Comparison of ENCODE assay signal across 1 cellular context in the genomic region with DNA sequence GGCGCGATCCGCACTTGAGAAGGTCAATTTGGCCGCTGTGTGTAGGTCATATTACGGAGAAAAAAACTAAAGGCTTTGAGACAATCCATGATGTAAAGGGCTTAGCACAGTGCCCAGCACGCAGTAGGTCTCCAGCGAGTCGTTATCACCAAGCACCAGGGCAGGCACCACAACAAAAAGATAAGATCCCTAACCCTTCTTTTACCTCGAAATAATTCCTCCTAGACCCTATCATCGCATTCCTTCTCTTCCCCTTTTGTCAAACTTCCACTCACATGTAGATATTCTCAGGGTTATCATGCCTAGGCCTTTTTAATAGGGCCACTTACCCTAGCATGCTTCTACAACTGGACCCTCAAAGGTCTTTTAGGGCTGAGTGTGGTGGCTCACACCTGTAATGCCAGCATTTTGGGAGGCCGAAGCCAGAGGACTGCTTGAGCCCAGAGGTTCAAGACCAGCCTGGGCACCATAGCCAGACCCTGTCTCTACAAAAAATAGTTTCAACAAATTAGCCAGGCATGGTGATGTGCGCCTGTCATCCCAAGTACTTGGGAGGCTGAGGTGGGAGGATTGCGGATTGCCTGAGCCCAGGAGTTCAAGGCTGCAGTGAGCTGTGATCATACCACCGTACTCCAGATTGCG.
A peak's percentile ranks its signal among the peaks of the same experiment; 100 is the strongest.
TF ChIP-seq lines count a peak whose summit lies in the region.

No MANE protein-coding gene starts in this region.

TF ChIP-seq in K562, 482 proteins besides CTCF, POLR2A, EP300 and RAD21 (continues in another document):
- TF ChIP-seq E2F3 (CRISPR knock-in tag; IDR thresholded peaks at IDR 0.05) (no peak), SP2 (IDR thresholded peaks at IDR 0.05; ENCODE audit: extremely low read depth, low read depth, low read length, poor library complexity, severe bottlenecking) (no peak), TRIM24 (IDR thresholded peaks at IDR 0.05) (peak in 1 of 2 experiments; percentile 54; a peak in 2 of 4 replicates), KDM4B (IDR thresholded peaks at IDR 0.05; ENCODE audit: borderline replicate concordance in 2 of 2, low read depth in 1 of 2) (no peak), MXI1 (IDR thresholded peaks at IDR 0.05; ENCODE audit: low read depth, low read length) (no peak), HNRNPL (IDR thresholded peaks at IDR 0.05; ENCODE audit: low read depth, low read length) (no peak), NR4A1 (CRISPR knock-in tag; IDR thresholded peaks at IDR 0.05) (no peak), NR4A1 (tag; IDR thresholded peaks at IDR 0.05) (no peak), SMARCB1 (IDR thresholded peaks at IDR 0.05; ENCODE audit: insufficient read length, low read depth) (no peak), CBFA2T2 (conservative IDR thresholded peaks at IDR 0.05) (0 out of 2 replicates have a peak, but pooled peaks have one; percentile 51), NCOR1 (IDR thresholded peaks at IDR 0.05) (peak; percentile 31; the same call in 1 of the 2 replicates), SOX6 (IDR thresholded peaks at IDR 0.05) (peak; percentile 65; the same call in 1 of the 2 replicates), HDAC8 (tag; IDR thresholded peaks at IDR 0.05) (no peak), NFE2 (IDR thresholded peaks at IDR 0.05; ENCODE audit: low read depth) (no peak), ZBTB1 (CRISPR knock-in tag; IDR thresholded peaks at IDR 0.05; ENCODE audit: borderline replicate concordance, low read depth) (no peak), TAL1 (IDR thresholded peaks at IDR 0.05) (peak; percentile 67), KAT8 (IDR thresholded peaks at IDR 0.05; ENCODE audit: low read depth) (no peak), DPF2 (IDR thresholded peaks at IDR 0.05) (0 out of 2 replicates have a peak, but pooled peaks have one; percentile 18), WHSC1 (IDR thresholded peaks at IDR 0.05; ENCODE audit: low read length) (no peak), CCNT2 (IDR thresholded peaks at IDR 0.05; ENCODE audit: borderline replicate concordance, extremely low read depth, insufficient read length, low read depth, low read length) (peak; percentile 34), EP400 (IDR thresholded peaks at IDR 0.05) (no peak), SAFB2 (IDR thresholded peaks at IDR 0.05; ENCODE audit: borderline replicate concordance, low read depth, low read length, severe bottlenecking) (no peak), ZNF217 (CRISPR knock-in tag; IDR thresholded peaks at IDR 0.05) (no peak), CBFA2T3 (IDR thresholded peaks at IDR 0.05) (peak; percentile 76), TOE1 (IDR thresholded peaks at IDR 0.05; ENCODE audit: borderline replicate concordance) (no peak), TOE1 (CRISPR knock-in tag; IDR thresholded peaks at IDR 0.05; ENCODE audit: borderline replicate concordance, low read depth) (no peak), SMARCA4 (IDR thresholded peaks at IDR 0.05) (peak; percentile 28; the same call in 1 of the 2 replicates), TCF3 (CRISPR knock-in tag; IDR thresholded peaks at IDR 0.05) (peak; percentile 49; the same call in 1 of the 2 replicates), CHD4 (IDR thresholded peaks at IDR 0.05; ENCODE audit: insufficient read depth, insufficient replicate concordance, low read depth, low read length, poor library complexity, severe bottlenecking) (no peak), ZNF232 (CRISPR knock-in tag; IDR thresholded peaks at IDR 0.05) (no peak), NFIX (CRISPR knock-in tag; IDR thresholded peaks at IDR 0.05; ENCODE audit: low read depth) (no peak), MTA2 (IDR thresholded peaks at IDR 0.05; ENCODE audit: low read depth) (peak; percentile 33; the same call in 1 of the 2 replicates), CBFB (CRISPR knock-in tag; IDR thresholded peaks at IDR 0.05) (no peak), SMAD4 (CRISPR knock-in tag; conservative IDR thresholded peaks at IDR 0.05) (no peak), HDAC2 (IDR thresholded peaks at IDR 0.05) (no peak), HMGN3 (IDR thresholded peaks at IDR 0.05; ENCODE audit: borderline replicate concordance, extremely low read depth, insufficient read length, low read depth, low read length) (no peak), ZKSCAN1 (IDR thresholded peaks at IDR 0.05; ENCODE audit: low read depth, low read length) (peak; percentile 99), CBX5 (IDR thresholded peaks at IDR 0.05; ENCODE audit: borderline replicate concordance, low read depth) (no peak), CSDE1 (IDR thresholded peaks at IDR 0.05) (no peak), BRCA1 (IDR thresholded peaks at IDR 0.05) (no peak), BRCA1 (CRISPR knock-in tag; IDR thresholded peaks at IDR 0.05) (no peak), TEAD1 (CRISPR knock-in tag; IDR thresholded peaks at IDR 0.05) (peak in 1 of 2 experiments; percentile 36; a peak in 1 of 4 replicates), MYC (IDR thresholded peaks at IDR 0.05; ENCODE audit: low read depth, low read length) (no peak), MYC (CRISPR knock-in tag; IDR thresholded peaks at IDR 0.05; ENCODE audit: borderline replicate concordance, low read depth) (no peak), XRCC4 (IDR thresholded peaks at IDR 0.05; ENCODE audit: extremely low read depth, insufficient read depth, insufficient read length) (no peak), SPI1 (IDR thresholded peaks at IDR 0.05; ENCODE audit: borderline replicate concordance, low read depth, low read length) (peak; percentile 33; the same call in 1 of the 2 replicates)
- TF ChIP-seq, protein P1, sequence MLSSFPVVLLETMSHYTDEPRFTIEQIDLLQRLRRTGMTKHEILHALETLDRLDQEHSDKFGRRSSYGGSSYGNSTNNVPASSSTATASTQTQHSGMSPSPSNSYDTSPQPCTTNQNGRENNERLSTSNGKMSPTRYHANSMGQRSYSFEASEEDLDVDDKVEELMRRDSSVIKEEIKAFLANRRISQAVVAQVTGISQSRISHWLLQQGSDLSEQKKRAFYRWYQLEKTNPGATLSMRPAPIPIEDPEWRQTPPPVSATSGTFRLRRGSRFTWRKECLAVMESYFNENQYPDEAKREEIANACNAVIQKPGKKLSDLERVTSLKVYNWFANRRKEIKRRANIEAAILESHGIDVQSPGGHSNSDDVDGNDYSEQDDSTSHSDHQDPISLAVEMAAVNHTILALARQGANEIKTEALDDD (IDR thresholded peaks at IDR 0.05): no peak
- TF ChIP-seq, protein P2, sequence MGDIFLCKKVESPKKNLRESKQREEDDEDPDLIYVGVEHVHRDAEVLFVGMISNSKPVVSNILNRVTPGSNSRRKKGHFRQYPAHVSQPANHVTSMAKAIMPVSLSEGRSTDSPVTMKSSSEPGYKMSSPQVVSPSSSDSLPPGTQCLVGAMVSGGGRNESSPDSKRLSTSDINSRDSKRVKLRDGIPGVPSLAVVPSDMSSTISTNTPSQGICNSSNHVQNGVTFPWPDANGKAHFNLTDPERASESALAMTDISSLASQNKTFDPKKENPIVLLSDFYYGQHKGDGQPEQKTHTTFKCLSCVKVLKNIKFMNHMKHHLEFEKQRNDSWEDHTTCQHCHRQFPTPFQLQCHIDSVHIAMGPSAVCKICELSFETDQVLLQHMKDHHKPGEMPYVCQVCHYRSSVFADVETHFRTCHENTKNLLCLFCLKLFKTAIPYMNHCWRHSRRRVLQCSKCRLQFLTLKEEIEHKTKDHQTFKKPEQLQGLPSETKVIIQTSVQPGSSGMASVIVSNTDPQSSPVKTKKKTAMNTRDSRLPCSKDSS (IDR thresholded peaks at IDR 0.05; ENCODE audit: low read depth, partially characterized antibody): no peak
- TF ChIP-seq, protein P3, sequence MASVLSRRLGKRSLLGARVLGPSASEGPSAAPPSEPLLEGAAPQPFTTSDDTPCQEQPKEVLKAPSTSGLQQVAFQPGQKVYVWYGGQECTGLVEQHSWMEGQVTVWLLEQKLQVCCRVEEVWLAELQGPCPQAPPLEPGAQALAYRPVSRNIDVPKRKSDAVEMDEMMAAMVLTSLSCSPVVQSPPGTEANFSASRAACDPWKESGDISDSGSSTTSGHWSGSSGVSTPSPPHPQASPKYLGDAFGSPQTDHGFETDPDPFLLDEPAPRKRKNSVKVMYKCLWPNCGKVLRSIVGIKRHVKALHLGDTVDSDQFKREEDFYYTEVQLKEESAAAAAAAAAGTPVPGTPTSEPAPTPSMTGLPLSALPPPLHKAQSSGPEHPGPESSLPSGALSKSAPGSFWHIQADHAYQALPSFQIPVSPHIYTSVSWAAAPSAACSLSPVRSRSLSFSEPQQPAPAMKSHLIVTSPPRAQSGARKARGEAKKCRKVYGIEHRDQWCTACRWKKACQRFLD (CRISPR knock-in tag; IDR thresholded peaks at IDR 0.05): no peak
- TF ChIP-seq, protein P4, sequence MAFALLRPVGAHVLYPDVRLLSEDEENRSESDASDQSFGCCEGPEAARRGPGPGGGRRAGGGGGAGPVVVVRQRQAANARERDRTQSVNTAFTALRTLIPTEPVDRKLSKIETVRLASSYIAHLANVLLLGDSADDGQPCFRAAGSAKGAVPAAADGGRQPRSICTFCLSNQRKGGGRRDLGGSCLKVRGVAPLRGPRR (CRISPR knock-in tag; IDR thresholded peaks at IDR 0.05): no peak
- TF ChIP-seq, protein P5, sequence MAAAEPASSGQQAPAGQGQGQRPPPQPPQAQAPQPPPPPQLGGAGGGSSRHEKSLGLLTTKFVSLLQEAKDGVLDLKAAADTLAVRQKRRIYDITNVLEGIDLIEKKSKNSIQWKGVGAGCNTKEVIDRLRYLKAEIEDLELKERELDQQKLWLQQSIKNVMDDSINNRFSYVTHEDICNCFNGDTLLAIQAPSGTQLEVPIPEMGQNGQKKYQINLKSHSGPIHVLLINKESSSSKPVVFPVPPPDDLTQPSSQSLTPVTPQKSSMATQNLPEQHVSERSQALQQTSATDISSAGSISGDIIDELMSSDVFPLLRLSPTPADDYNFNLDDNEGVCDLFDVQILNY (CRISPR knock-in tag; IDR thresholded peaks at IDR 0.05): no peak
- TF ChIP-seq, protein P6, sequence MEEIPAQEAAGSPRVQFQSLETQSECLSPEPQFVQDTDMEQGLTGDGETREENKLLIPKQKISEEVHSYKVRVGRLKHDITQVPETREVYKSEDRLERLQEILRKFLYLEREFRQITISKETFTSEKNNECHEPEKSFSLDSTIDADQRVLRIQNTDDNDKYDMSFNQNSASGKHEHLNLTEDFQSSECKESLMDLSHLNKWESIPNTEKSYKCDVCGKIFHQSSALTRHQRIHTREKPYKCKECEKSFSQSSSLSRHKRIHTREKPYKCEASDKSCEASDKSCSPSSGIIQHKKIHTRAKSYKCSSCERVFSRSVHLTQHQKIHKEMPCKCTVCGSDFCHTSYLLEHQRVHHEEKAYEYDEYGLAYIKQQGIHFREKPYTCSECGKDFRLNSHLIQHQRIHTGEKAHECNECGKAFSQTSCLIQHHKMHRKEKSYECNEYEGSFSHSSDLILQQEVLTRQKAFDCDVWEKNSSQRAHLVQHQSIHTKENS (CRISPR knock-in tag; IDR thresholded peaks at IDR 0.05): no peak
- TF ChIP-seq, protein P7, sequence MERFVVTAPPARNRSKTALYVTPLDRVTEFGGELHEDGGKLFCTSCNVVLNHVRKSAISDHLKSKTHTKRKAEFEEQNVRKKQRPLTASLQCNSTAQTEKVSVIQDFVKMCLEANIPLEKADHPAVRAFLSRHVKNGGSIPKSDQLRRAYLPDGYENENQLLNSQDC (CRISPR knock-in tag; IDR thresholded peaks at IDR 0.05): no peak
- TF ChIP-seq, protein P8, sequence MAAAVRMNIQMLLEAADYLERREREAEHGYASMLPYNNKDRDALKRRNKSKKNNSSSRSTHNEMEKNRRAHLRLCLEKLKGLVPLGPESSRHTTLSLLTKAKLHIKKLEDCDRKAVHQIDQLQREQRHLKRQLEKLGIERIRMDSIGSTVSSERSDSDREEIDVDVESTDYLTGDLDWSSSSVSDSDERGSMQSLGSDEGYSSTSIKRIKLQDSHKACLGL (CRISPR knock-in tag; IDR thresholded peaks at IDR 0.05; ENCODE audit: borderline replicate concordance, poor library complexity, severe bottlenecking): no peak
- TF ChIP-seq, protein P9, sequence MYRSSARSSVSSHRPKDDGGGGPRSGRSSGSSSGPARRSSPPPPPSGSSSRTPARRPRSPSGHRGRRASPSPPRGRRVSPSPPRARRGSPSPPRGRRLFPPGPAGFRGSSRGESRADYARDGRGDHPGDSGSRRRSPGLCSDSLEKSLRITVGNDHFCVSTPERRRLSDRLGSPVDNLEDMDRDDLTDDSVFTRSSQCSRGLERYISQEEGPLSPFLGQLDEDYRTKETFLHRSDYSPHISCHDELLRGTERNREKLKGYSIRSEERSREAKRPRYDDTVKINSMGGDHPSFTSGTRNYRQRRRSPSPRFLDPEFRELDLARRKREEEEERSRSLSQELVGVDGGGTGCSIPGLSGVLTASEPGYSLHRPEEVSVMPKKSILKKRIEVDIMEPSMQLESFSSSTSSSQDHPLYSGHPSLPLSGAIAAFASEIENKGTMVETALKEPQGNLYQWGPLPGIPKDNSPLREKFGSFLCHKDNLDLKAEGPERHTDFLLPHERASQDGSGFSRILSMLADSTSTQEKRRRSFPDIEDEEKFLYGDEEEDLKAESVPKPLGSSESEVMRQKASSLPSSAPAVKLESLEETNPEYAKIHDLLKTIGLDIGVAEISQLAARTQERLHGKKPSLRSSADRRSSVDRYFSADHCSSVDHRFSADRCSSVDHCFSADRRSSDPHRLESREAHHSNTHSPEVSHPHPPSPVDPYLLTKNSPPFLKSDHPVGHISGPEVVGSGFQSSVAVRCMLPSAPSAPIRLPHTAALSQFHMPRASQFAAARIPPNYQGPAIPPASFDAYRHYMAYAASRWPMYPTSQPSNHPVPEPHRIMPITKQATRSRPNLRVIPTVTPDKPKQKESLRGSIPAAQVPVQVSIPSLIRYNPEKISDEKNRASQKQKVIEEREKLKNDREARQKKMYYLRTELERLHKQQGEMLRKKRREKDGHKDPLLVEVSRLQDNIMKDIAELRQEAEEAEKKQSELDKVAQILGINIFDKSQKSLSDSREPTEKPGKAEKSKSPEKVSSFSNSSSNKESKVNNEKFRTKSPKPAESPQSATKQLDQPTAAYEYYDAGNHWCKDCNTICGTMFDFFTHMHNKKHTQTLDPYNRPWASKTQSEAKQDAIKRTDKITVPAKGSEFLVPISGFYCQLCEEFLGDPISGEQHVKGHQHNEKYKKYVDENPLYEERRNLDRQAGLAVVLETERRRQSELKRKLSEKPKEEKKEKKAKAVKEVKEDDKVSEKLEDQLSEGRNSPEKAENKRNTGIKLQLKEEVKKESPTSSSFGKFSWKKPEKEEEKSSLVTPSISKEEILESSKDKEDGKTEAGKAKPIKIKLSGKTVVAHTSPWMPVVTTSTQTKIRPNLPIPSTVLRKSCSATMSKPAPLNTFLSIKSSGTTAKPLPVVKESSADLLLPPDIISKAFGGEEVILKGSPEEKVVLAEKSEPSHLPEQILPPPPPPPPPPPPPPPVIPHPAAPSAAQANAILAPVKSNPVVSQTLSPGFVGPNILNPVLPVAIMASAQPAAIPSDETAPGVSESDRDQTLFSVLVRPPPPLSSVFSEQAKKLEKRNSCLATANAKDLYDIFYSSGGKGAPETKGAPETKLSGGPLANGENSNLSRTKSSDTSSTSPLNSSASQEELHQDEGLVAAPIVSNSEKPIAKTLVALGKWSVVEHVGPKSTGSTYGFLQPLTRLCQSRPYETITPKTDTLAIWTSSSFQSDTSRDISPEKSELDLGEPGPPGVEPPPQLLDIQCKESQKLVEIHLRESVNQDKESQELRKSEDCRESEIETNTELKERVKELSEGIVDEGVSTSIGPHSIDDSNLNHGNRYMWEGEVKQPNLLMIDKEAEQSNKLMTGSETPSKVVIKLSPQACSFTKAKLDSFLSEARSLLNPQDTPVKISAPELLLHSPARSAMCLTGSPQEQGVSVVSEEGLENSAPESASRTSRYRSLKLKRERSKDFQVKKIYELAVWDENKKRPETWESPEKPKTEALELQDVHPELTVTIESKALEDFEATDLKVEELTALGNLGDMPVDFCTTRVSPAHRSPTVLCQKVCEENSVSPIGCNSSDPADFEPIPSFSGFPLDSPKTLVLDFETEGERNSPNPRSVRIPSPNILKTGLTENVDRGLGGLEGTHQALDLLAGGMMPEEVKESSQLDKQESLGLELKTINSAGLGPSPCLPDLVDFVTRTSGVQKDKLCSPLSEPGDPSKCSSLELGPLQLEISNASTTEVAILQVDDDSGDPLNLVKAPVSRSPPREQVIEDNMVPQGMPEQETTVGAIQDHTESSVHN (IDR thresholded peaks at IDR 0.05; ENCODE audit: borderline replicate concordance in 1 of 2, low read depth in 1 of 2): no peak
